In the genomic region with DNA sequence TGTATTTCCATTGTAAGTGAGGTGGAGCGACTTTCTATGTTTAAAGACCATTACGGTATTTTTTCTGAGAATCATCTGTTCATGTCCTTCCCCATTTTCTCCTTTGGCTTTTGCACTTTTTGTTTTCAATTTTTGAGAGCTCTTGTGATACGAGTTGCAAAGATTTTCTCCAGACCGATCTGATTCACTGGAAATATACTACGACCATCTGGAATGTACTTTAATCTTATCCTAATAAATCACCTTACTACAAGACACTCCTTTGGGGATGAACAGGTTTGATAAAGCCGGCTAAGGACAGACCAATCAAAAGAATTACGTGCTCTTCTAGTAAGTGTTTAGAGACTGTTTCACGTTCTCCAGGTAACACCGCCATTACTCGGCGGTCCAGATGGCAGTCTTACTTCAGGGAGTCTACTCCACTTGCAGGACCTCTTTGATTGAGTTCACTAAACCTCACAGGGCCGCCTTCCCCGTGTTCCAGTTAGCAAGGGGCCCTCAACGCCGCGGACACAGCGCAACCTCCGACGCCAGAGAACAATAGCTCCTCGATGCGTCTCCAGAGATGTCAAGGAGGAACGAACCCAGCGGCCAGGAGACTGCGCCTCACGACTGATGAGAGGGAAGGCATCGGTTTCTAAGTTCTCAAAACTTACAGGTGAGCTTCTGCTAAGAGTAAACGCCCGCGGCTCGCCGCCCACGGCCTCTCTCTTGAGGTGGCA, we compare ENCODE assay signal across 8 cellular contexts. TPM values are rescaled to one million over a fixed set of nuclear protein-coding genes. Genes with fewer than 3 reads are reported as not detected.
DNase-seq lines count a peak whose midpoint lies in the region; ATAC-seq and TF ChIP-seq lines count a peak whose summit lies in the region.

No MANE protein-coding gene starts in this region.

- H2AFZ ChIP-seq in hepatocyte, result peak overlapping the region; percentile 63

- H3K4me1 Mint-ChIP-seq in activated CD8-positive, alpha-beta T cell treated with anti-CD3 and anti-CD28 coated beads, Interleukin-2, amount 10 ng/mL, durations not matched to agents 7 days and 5 days (ENCODE audit: low read depth), result peaks cover 43% of the 10 kb centered on the region

- H3K27ac ChIP-seq in hepatocyte (peak overlapping the region; percentile 100), skeletal muscle tissue (ENCODE audit: low read depth, low read length) (peak overlapping the region; percentile 98)

- peaks cover 34% of the 10 kb centered on the region for H4K20me1 ChIP-seq in hepatocyte (ENCODE audit: insufficient read depth, poor library complexity, severe bottlenecking)

- CTCF ChIA-PET in activated CD8-positive, alpha-beta T cell treated with anti-CD3 and anti-CD28 coated beads, Interleukin-2, amount 10 ng/mL, durations not matched to agents 7 days and 5 days (lab: Charles Lee), result interaction anchor here (1.0 to 4.6 kb wide), 9 partner anchors 9 to 67 kb away, joined by 3 to 33 read pairs (median 4); partner anchors contain the start of genes ACAT2, MRPL18 and TCP1

- peak; percentile 18 for DNase-seq in 8988T
- no peak for DNase-seq in activated CD8-positive, alpha-beta T cell treated with anti-CD3 and anti-CD28 coated beads, Interleukin-2, amount 10 ng/mL, durations not matched to agents 7 days and 5 days
- no peak for DNase-seq in hepatocyte (ENCODE audit: low spot score)
- no peak for DNase-seq in G401 (ENCODE audit: low spot score)
- DNase-seq in effector CD8-positive, alpha-beta T cell (lab: John Stamatoyannopoulos, UW), result no peak

- H3K9me3 ChIP-seq in hepatocyte (ENCODE audit: low read depth) (no peaks in the 10 kb centered on the region), skeletal muscle tissue (ENCODE audit: control insufficient read depth in 3 of 3, low read length in 3 of 3) (no peaks in the 10 kb centered on the region)

- peak overlapping the region; percentile 96 to 98 (median 98) for H3K9ac ChIP-seq in skeletal muscle tissue (ENCODE audit: low read depth in 1 of 3, low read length in 3 of 3)

- TF ChIP-seq CTCF in hepatocyte (IDR thresholded peaks at IDR 0.05; ENCODE audit: poor library complexity), result no peak

- H3K9me2 ChIP-seq in hepatocyte (replicated peaks; ENCODE audit: insufficient read depth), result no peaks in the 10 kb centered on the region

- peak overlapping the region; percentile 98 for H3K27ac Mint-ChIP-seq in activated CD8-positive, alpha-beta T cell treated with anti-CD3 and anti-CD28 coated beads, Interleukin-2, amount 10 ng/mL, durations not matched to agents 7 days and 5 days

- H3K4me3 ChIP-seq in hepatocyte (peak overlapping the region; percentile 47), skeletal muscle tissue (ENCODE audit: low read length in 3 of 3) (peak overlapping the region; percentile 89 to 93 (median 93))

- H3K79me2 ChIP-seq in hepatocyte, result peaks cover 87% of the 10 kb centered on the region

- no peaks in the 10 kb centered on the region for H3K27me3 Mint-ChIP-seq in activated CD8-positive, alpha-beta T cell treated with anti-CD3 and anti-CD28 coated beads, Interleukin-2, amount 10 ng/mL, durations not matched to agents 7 days and 5 days (ENCODE audit: low read depth)

- in situ Hi-C loops in G401 (cut with HindIII; ENCODE audit: low sequenced_read_pairs), result no loop called here

- H3K36me3 ChIP-seq in hepatocyte (replicated peaks; ENCODE audit: insufficient read depth, low read depth), result no peaks in the 10 kb centered on the region
- H3K36me3 ChIP-seq in skeletal muscle tissue (ENCODE audit: control insufficient read depth in 3 of 3, insufficient read depth in 3 of 3, low read length in 3 of 3), result no peaks in the 10 kb centered on the region

- POLR2A ChIA-PET in activated CD8-positive, alpha-beta T cell treated with anti-CD3 and anti-CD28 coated beads, Interleukin-2, amount 10 ng/mL, durations not matched to agents 7 days and 5 days (lab: Charles Lee), result interaction anchor here (0.6 to 5.3 kb wide), 25 partner anchors 10 to 795 kb away, joined by 3 to 56 read pairs (median 4); partner anchors contain the start of genes ACAT2, IGF2R, MRPL18 and SOD2

- H3K4me1 ChIP-seq in hepatocyte (ENCODE audit: insufficient read depth) (peaks cover 12% of the 10 kb centered on the region), skeletal muscle tissue (ENCODE audit: control insufficient read depth in 3 of 3, insufficient read depth in 3 of 3, low read length in 3 of 3) (peaks cover 24 to 31% (median 28%) of the 10 kb centered on the region in 3 donors)

- H3K27me3 ChIP-seq in hepatocyte (no peaks in the 10 kb centered on the region), skeletal muscle tissue (ENCODE audit: control insufficient read depth in 3 of 3, insufficient read depth in 3 of 3, low read length in 3 of 3) (no peaks in the 10 kb centered on the region)

- WGBS in hepatocyte (ENCODE audit: low lambda C conversion rate, missing lambda C conversion rate), result 3% methylated on average over 32 of the region's 32 CpGs

- peaks cover 8% of the 10 kb centered on the region for H3K9me3 Mint-ChIP-seq in activated CD8-positive, alpha-beta T cell treated with anti-CD3 and anti-CD28 coated beads, Interleukin-2, amount 10 ng/mL, durations not matched to agents 7 days and 5 days (ENCODE audit: insufficient read depth)

- H3K36me3 Mint-ChIP-seq in activated CD8-positive, alpha-beta T cell treated with anti-CD3 and anti-CD28 coated beads, Interleukin-2, amount 10 ng/mL, durations not matched to agents 7 days and 5 days (ENCODE audit: low read depth), result peaks cover 51% of the 10 kb centered on the region

- ATAC-seq in GM18870 (IDR thresholded peaks at IDR 0.05; ENCODE audit: unreplicated experiment), result peak; percentile 25
- peak; percentile 14 for ATAC-seq in HG03565 (IDR thresholded peaks at IDR 0.05; ENCODE audit: unreplicated experiment)
- ATAC-seq in activated CD8-positive, alpha-beta T cell treated with anti-CD3 and anti-CD28 coated beads, Interleukin-2, amount 10 ng/mL, durations not matched to agents 7 days and 5 days, result no peak

- H3K4me2 ChIP-seq in hepatocyte, result peak overlapping the region; percentile 86

- H3K4me3 Mint-ChIP-seq in activated CD8-positive, alpha-beta T cell treated with anti-CD3 and anti-CD28 coated beads, Interleukin-2, amount 10 ng/mL, durations not matched to agents 7 days and 5 days, result peak overlapping the region; percentile 93

RNA-seq across cellular contexts. Expression of gene WTAP, which starts 0.9 kb away (rescaled TPM):
- total RNA-seq in activated CD8-positive, alpha-beta T cell treated with anti-CD3 and anti-CD28 coated beads, Interleukin-2, amount 10 ng/mL, durations not matched to agents 7 days and 5 days, result 100 to 1,000 TPM; 111 to 113 TPM
- total RNA-seq in hepatocyte, result 94.8 and 101 TPM in 2 replicates
- 84.6 and 88.1 TPM in 2 replicates for polyA plus RNA-seq in hepatocyte
- total RNA-seq in skeletal muscle tissue, result 64.7 TPM
- 95.8 and 169 TPM in 2 replicates for total RNA-seq in G401 (2014; rRNA removed; shearing (Covaris generic))

RNA-seq across cellular contexts. Expression of gene SOD2, which starts 33.3 kb away (rescaled TPM):
- total RNA-seq in activated CD8-positive, alpha-beta T cell treated with anti-CD3 and anti-CD28 coated beads, Interleukin-2, amount 10 ng/mL, durations not matched to agents 7 days and 5 days, result 10 to 100 TPM; 59.1 to 66.4 TPM
- total RNA-seq in hepatocyte (236 and 264 TPM in 2 replicates), skeletal muscle tissue (28.7 TPM)
- 138 and 143 TPM in 2 replicates for polyA plus RNA-seq in hepatocyte
- 33.1 and 38.2 TPM in 2 replicates for total RNA-seq in G401 (2014; rRNA removed; shearing (Covaris generic))

RNA-seq across cellular contexts. Expression of gene ACAT2, which starts 35.5 kb away (rescaled TPM):
- 10 to 100 TPM; 84.4 to 89.2 TPM for total RNA-seq in activated CD8-positive, alpha-beta T cell treated with anti-CD3 and anti-CD28 coated beads, Interleukin-2, amount 10 ng/mL, durations not matched to agents 7 days and 5 days
- total RNA-seq in hepatocyte (58.0 and 67.0 TPM in 2 replicates), skeletal muscle tissue (5.2 TPM)
- polyA plus RNA-seq in hepatocyte, result 90.7 and 98.6 TPM in 2 replicates
- total RNA-seq in G401 (2014; rRNA removed; shearing (Covaris generic)), result 46.7 and 79.7 TPM in 2 replicates
